ENCODE assay signal across 14 cellular contexts in genomic region chr2:29583104-29583503, GRCh38.
DNase-seq lines count a peak whose midpoint lies in the region; ATAC-seq, FAIRE-seq and TF ChIP-seq lines count a peak whose summit lies in the region.
"Had no signal": no experiment of that assay in that cellular context is flagged by ENCODE, and none has a peak within 500 bp of the region (broad histone marks: within the 10 kb centered on the region; RNA-seq: fewer than 3 reads in every experiment).

No MANE protein-coding gene starts in this region.

- no peak for FAIRE-seq in urothelium cell line (lab: Jason Lieb, UNC)

- H3K9me3 Mint-ChIP-seq in CD4-positive, alpha-beta T cell: no peaks in the 10 kb centered on the region
- H3K9me3 Mint-ChIP-seq: activated CD4-positive, alpha-beta T cell treated with anti-CD3 and anti-CD28 coated beads, Interleukin-2, amount 10 ng/mL, durations not matched to agents 7 days and 5 days; activated T-helper 1 cell treated with anti-CD3 and anti-CD28 coated beads, Interleukin-12 subunit alpha, Interleukin-12 subunit beta, Interleukin-2, Interleukin-4 antibody, amounts not matched to agents 30 ng/mL and 10 ng/mL and 1 ng/mL, durations not matched to agents 14 hours and 24 hours and 36 hours; brain had no signal

- no peak overlapping the region for H3K4me3 ChIP-seq in LNCaP clone FGC (ENCODE audit: low read depth, low read length)
- H3K4me3 ChIP-seq: spleen had no signal

- H3K4me3 Mint-ChIP-seq in CD4-positive, alpha-beta T cell: no peak overlapping the region
- H3K4me3 Mint-ChIP-seq: activated CD4-positive, alpha-beta T cell treated with anti-CD3 and anti-CD28 coated beads, Interleukin-2, amount 10 ng/mL, durations not matched to agents 7 days and 5 days; activated T-helper 1 cell treated with anti-CD3 and anti-CD28 coated beads, Interleukin-12 subunit alpha, Interleukin-12 subunit beta, Interleukin-2, Interleukin-4 antibody, amounts not matched to agents 30 ng/mL and 10 ng/mL and 1 ng/mL, durations not matched to agents 14 hours and 24 hours and 36 hours; brain had no signal

- no peaks in the 10 kb centered on the region for H3K36me3 Mint-ChIP-seq in CD4-positive, alpha-beta T cell (ENCODE audit: low read depth)
- H3K36me3 Mint-ChIP-seq: brain had no signal

- H3K9me3 ChIP-seq in CD4-positive, alpha-beta T cell (ENCODE audit: control insufficient read depth, low read length): no peaks in the 10 kb centered on the region
- H3K9me3 ChIP-seq: spleen had no signal

- intact Hi-C loops in CD4-positive, alpha-beta T cell (cut with DNase I, micrococcal nuclease): no loop called here

- DNase-seq in LNCaP clone FGC (ENCODE audit: low read depth): peak; percentile 22
- peak; percentile 48 for DNase-seq in kidney tubule cell (ENCODE audit: low spot score)
- no peak for DNase-seq in CD4-positive, alpha-beta T cell
- DNase-seq in urothelium cell line (ENCODE audit: low spot score): no peak
- DNase-seq: activated CD4-positive, alpha-beta T cell treated with anti-CD3 and anti-CD28 coated beads, Interleukin-2, amount 10 ng/mL, durations not matched to agents 7 days and 5 days; COR-L47; NCI-H1105 treated with DMSO at 0.1 percent for 48 hours; spleen; T-helper 1 cell had no signal

- CTCF ChIA-PET in CD4-positive, alpha-beta T cell (lab: Charles Lee): no interaction called here

- no peak overlapping the region for H3K27ac ChIP-seq in CD4-positive, alpha-beta T cell (ENCODE audit: low read depth, low read length)
- H3K27ac ChIP-seq: spleen had no signal

- POLR2A ChIA-PET in CD4-positive, alpha-beta T cell (lab: Charles Lee): no interaction called here

- H3K4me1 Mint-ChIP-seq in CD4-positive, alpha-beta T cell (ENCODE audit: low read depth): no peaks in the 10 kb centered on the region
- H3K4me1 Mint-ChIP-seq: activated CD4-positive, alpha-beta T cell treated with anti-CD3 and anti-CD28 coated beads, Interleukin-2, amount 10 ng/mL, durations not matched to agents 7 days and 5 days had no signal

- H3K27ac Mint-ChIP-seq in CD4-positive, alpha-beta T cell: no peak overlapping the region
- H3K27ac Mint-ChIP-seq: activated CD4-positive, alpha-beta T cell treated with anti-CD3 and anti-CD28 coated beads, Interleukin-2, amount 10 ng/mL, durations not matched to agents 7 days and 5 days; activated T-helper 1 cell treated with anti-CD3 and anti-CD28 coated beads, Interleukin-12 subunit alpha, Interleukin-12 subunit beta, Interleukin-2, Interleukin-4 antibody, amounts not matched to agents 30 ng/mL and 10 ng/mL and 1 ng/mL, durations not matched to agents 14 hours and 24 hours and 36 hours had no signal

- ATAC-seq in GM18511 (IDR thresholded peaks at IDR 0.05; ENCODE audit: unreplicated experiment) (peak; percentile 76), HG02571 (IDR thresholded peaks at IDR 0.05; ENCODE audit: unreplicated experiment) (peak; percentile 90), HG03520 (IDR thresholded peaks at IDR 0.05; ENCODE audit: unreplicated experiment) (no peak)
- no peak for ATAC-seq in CD4-positive, alpha-beta T cell (ENCODE audit: poor library complexity)

- peaks cover 5% of the 10 kb centered on the region for H3K27me3 Mint-ChIP-seq in CD4-positive, alpha-beta T cell

- TF ChIP-seq CTCF in LNCaP clone FGC (IDR thresholded peaks at IDR 0.05; ENCODE audit: control insufficient read depth, extremely low read depth, insufficient read depth): no peak
- no peak for TF ChIP-seq CTCF in CD4-positive, alpha-beta T cell (IDR thresholded peaks at IDR 0.05)

- no peaks in the 10 kb centered on the region for H3K27me3 ChIP-seq in CD4-positive, alpha-beta T cell (ENCODE audit: control insufficient read depth, insufficient read depth, low read length)
- H3K27me3 ChIP-seq: spleen had no signal

Comparison
In these comparisons a context has a peak if more than half of its experiments do, and no peak if none do; other contexts are left out.
1. ATAC-seq: peak in GM18511 (single experiment) and HG02571 (single experiment); none in HG03520 (single experiment) and CD4-positive, alpha-beta T cell (single experiment).
2. DNase-seq: peak in LNCaP clone FGC (single experiment) and kidney tubule cell (single experiment); none in CD4-positive, alpha-beta T cell (0 of 10) and urothelium cell line (single experiment).